ENCODE assay signal across 23 cellular contexts in genomic region chr6:3713266-3713665, GRCh38.
"Had no signal": no experiment of that assay in that cellular context is flagged by ENCODE, and none has a peak within 500 bp of the region (broad histone marks: within the 10 kb centered on the region; RNA-seq: fewer than 3 reads in every experiment).

No MANE protein-coding gene starts in this region.

- DNase-seq: activated CD4-positive, alpha-beta T cell treated with anti-CD3 and anti-CD28 coated beads for 4 hours; activated CD4-positive, alpha-beta T cell treated with anti-CD3 and anti-CD28 coated beads, Interleukin-2, amount 50 U/mL, for 4 hours; activated effector memory CD4-positive, alpha-beta T cell treated with anti-CD3 and anti-CD28 coated beads, Interleukin-2, amount 50 U/mL, for 16 hours; activated naive CD4-positive, alpha-beta T cell treated with anti-CD3 and anti-CD28 coated beads for 36 hours; activated naive CD8-positive, alpha-beta T cell treated with anti-CD3 and anti-CD28 coated beads for 36 hours; activated T-cell treated with anti-CD3 and anti-CD28 coated beads, Interleukin-2, amount 50 U/mL, for 1 hour; adrenal gland; aorta; esophagus squamous epithelium; left lung; lower lobe of right lung; mesenchymal stem cell; natural killer cell; stimulated activated CD4-positive, alpha-beta T cell treated with anti-CD3 and anti-CD28 coated beads, Interleukin-1b, Interleukin-23, amount 100 ng/mL, for 48 hours; stimulated activated CD4-positive, alpha-beta T cell treated with anti-CD3 and anti-CD28 coated beads, Interleukin-4, amount 100 ng/mL, for 4 hours; stimulated activated CD8-positive, alpha-beta memory T cell treated with anti-CD3 and anti-CD28 coated beads, Interleukin-4, amount 100 ng/mL, for 48 hours; T-helper 1 cell had no signal

- H3K27me3 ChIP-seq: adrenal gland, esophagus squamous epithelium, left lung, suprapubic skin, tibial nerve had no signal

- H3K9me3 ChIP-seq: adrenal gland, lower lobe of right lung, suprapubic skin had no signal

- H3K4me1 ChIP-seq: adrenal gland, left lung, lower lobe of right lung, suprapubic skin, tibial nerve had no signal

- ATAC-seq: natural killer cell; stimulated activated memory B cell treated with anti-CD40 and anti-IgM and Interleukin-4, amounts not matched to agents 10 μg/mL and 1 μg/mL and 100 μg/mL, for 72 hours had no signal

- H3K4me3 ChIP-seq: adrenal gland, esophagus squamous epithelium, left lung, lower lobe of right lung, smooth muscle cell, suprapubic skin, tibial nerve had no signal

- H3K36me3 ChIP-seq: adrenal gland, esophagus squamous epithelium, left lung, lower lobe of right lung, suprapubic skin had no signal

- H3K4me2 ChIP-seq: smooth muscle cell had no signal

- FAIRE-seq: frontal cortex had no signal

- H3K27ac ChIP-seq: adrenal gland, epithelial cell of prostate, esophagus squamous epithelium, left lung, lower lobe of right lung, suprapubic skin, tibial nerve had no signal
